In the genomic region with DNA sequence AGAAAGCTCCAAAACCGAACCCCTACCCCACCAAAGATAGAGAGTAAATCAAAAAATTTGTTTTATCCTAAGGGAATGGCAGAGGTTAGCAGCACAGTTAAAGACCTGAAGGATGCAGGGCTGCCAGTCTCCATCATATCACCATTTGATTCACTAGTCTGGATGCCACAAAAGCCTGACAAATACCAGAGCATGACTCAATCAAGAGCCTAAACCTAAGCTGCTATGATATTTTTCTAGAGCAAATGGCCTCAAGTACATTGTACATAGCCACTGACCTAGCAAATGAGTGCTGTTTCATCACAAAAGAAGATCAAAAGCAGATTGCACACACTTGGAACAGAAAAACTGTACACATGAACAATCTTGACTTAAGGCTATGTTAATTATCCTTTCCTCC, we compare ENCODE assay signal across 18 cellular contexts.
"Had no signal": no experiment of that assay in that cellular context is flagged by ENCODE, and none has a peak within 500 bp of the region (broad histone marks: within the 10 kb centered on the region; RNA-seq: fewer than 3 reads in every experiment).

No MANE protein-coding gene starts in this region.

- H3K27ac ChIP-seq: upper lobe of left lung had no signal

- H3K9me3 Mint-ChIP-seq: activated naive CD4-positive, alpha-beta T cell treated with anti-CD3 and anti-CD28 coated beads for 36 hours; stimulated activated naive CD8-positive, alpha-beta T cell treated with anti-CD3 and anti-CD28 coated beads, Interleukin-15, amount 100 ng/mL, for 72 hours had no signal

- H3K4me3 Mint-ChIP-seq: activated naive CD4-positive, alpha-beta T cell treated with anti-CD3 and anti-CD28 coated beads for 36 hours; activated naive CD8-positive, alpha-beta T cell treated with anti-CD3 and anti-CD28 coated beads, Interleukin-2, amount 50 U/mL, for 24 hours; activated T-helper 17 cell treated with anti-CD3 and anti-CD28 coated beads, Interleukin-2, amount 50 U/mL, for 72 hours; neural crest cell; stimulated activated naive CD8-positive, alpha-beta T cell treated with anti-CD3 and anti-CD28 coated beads, Interleukin-15, amount 100 ng/mL, for 72 hours had no signal

- ATAC-seq: activated naive CD8-positive, alpha-beta T cell treated with anti-CD3 and anti-CD28 coated beads, Interleukin-2, amount 50 U/mL, for 24 hours; activated T-helper 17 cell treated with anti-CD3 and anti-CD28 coated beads, Interleukin-2, amount 50 U/mL, for 72 hours; left cardiac atrium; sciatic nerve; stimulated activated naive CD8-positive, alpha-beta T cell treated with anti-CD3 and anti-CD28 coated beads, Interleukin-15, amount 100 ng/mL, for 72 hours had no signal

- H3K27ac Mint-ChIP-seq: activated naive CD4-positive, alpha-beta T cell treated with anti-CD3 and anti-CD28 coated beads for 36 hours; activated naive CD8-positive, alpha-beta T cell treated with anti-CD3 and anti-CD28 coated beads, Interleukin-2, amount 50 U/mL, for 24 hours; activated T-helper 17 cell treated with anti-CD3 and anti-CD28 coated beads, Interleukin-2, amount 50 U/mL, for 72 hours; stimulated activated naive CD8-positive, alpha-beta T cell treated with anti-CD3 and anti-CD28 coated beads, Interleukin-15, amount 100 ng/mL, for 72 hours had no signal

- H3K9me3 ChIP-seq: upper lobe of left lung had no signal

- H3K4me1 Mint-ChIP-seq: activated naive CD8-positive, alpha-beta T cell treated with anti-CD3 and anti-CD28 coated beads, Interleukin-2, amount 50 U/mL, for 24 hours; activated T-helper 17 cell treated with anti-CD3 and anti-CD28 coated beads, Interleukin-2, amount 50 U/mL, for 72 hours; stimulated activated naive CD8-positive, alpha-beta T cell treated with anti-CD3 and anti-CD28 coated beads, Interleukin-15, amount 100 ng/mL, for 72 hours had no signal

- H3K27me3 ChIP-seq: upper lobe of left lung had no signal

- H3K4me3 ChIP-seq: lung, upper lobe of left lung had no signal

- DNase-seq: activated CD4-positive, alpha-beta T cell treated with anti-CD3 and anti-CD28 coated beads, Interleukin-2, amount 50 U/mL, for 4 hours; activated CD4-positive, CD25-positive, alpha-beta regulatory T cell treated with anti-CD3 and anti-CD28 coated beads, Interleukin-2, amount 50 U/mL, for 72 hours; activated naive CD4-positive, alpha-beta T cell treated with anti-CD3 and anti-CD28 coated beads for 36 hours; activated naive CD8-positive, alpha-beta T cell treated with anti-CD3 and anti-CD28 coated beads, Interleukin-2, amount 50 U/mL, for 24 hours; foreskin melanocyte; head of caudate nucleus; left cardiac atrium; midbrain; stimulated activated CD4-positive, alpha-beta T cell treated with anti-CD3 and anti-CD28 coated beads, Interleukin-1b, Interleukin-23, amount 100 ng/mL, for 48 hours; stimulated activated naive CD8-positive, alpha-beta T cell treated with anti-CD3 and anti-CD28 coated beads, Interleukin-15, amount 100 ng/mL, for 72 hours; T1000; upper lobe of left lung had no signal

- FAIRE-seq: colon, endometrium had no signal

- H3K36me3 ChIP-seq: upper lobe of left lung had no signal
